8 cellular contexts compared by ENCODE assay signal in the genomic region with DNA sequence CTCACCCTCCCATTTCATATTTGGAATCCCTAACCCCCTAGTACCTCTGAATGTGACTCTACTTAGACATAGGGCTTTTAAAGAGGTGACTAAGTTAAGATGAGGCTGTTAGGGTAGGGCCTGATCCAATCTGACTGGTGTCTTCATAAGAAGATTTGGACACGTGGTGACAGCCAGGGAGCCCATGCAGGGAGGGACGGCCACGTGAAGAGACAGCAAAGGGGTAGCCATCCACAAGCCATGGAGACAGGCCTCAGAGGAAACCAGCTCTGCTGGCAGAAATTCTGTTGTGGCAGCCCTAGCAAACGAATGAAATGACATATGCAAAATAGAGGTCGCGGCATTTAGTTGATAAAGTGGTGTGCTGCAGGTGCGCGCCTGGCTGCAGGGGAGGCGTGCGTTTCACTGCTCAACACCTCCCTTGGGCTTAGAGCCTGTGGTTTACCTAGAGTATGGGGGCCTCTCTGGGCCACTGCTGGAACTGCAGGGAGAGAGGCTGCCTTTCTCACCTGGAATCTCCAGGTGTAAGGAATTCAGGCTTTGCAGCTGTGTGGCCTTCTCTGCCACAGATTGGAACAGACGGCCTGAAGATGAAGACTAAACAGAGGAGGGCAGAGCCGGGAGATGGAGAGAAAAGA.
DNase-seq lines count a peak whose midpoint lies in the region; ATAC-seq lines count a peak whose summit lies in the region.

No MANE protein-coding gene starts in this region.

- ATAC-seq in HG02973 (IDR thresholded peaks at IDR 0.05; ENCODE audit: unreplicated experiment) = peak; percentile 56

- H3K9me3 Mint-ChIP-seq in T-helper 2 cell treated with Interferon-gamma antibody and Interleukin-4, amounts not matched to agents 5 μg/mL and 100 μg/mL, for 36 hours = peaks cover 10% of the 10 kb centered on the region

- H3K27ac Mint-ChIP-seq in T-helper 2 cell treated with Interferon-gamma antibody and Interleukin-4, amounts not matched to agents 5 μg/mL and 100 μg/mL, for 36 hours = no peak overlapping the region

- peaks cover 1% of the 10 kb centered on the region for H3K4me1 Mint-ChIP-seq in T-helper 2 cell treated with Interferon-gamma antibody and Interleukin-4, amounts not matched to agents 5 μg/mL and 100 μg/mL, for 36 hours (ENCODE audit: low read depth)

- DNase-seq in T-helper 2 cell = peak in 4 of 5 experiments; percentile 27 to 65 (median 40)
- DNase-seq in T-helper 2 cell treated with Interferon-gamma antibody and Interleukin-4, amounts not matched to agents 5 μg/mL and 100 μg/mL, for 36 hours (ENCODE audit: low spot score) = no peak
- DNase-seq in NCI-H69 (lab: John Stamatoyannopoulos, UW) = peak; percentile 86
- DNase-seq in activated effector memory CD4-positive, alpha-beta T cell treated with Interleukin-2 at 50 U/mL for 16 hours = peak; percentile 47
- peak; percentile 82 for DNase-seq in iPS-NIHi11 (ENCODE audit: low spot score)
- peak; percentile 10 for DNase-seq in stimulated activated naive CD4-positive, alpha-beta T cell treated with Interleukin-2 at 50 U/mL for 16 hours (lab: John Stamatoyannopoulos, UW)
- DNase-seq in AML-193 (lab: John Stamatoyannopoulos, UW) = no peak

- peaks cover 30% of the 10 kb centered on the region for H3K27me3 Mint-ChIP-seq in T-helper 2 cell treated with Interferon-gamma antibody and Interleukin-4, amounts not matched to agents 5 μg/mL and 100 μg/mL, for 36 hours (ENCODE audit: low read depth)

- no peak overlapping the region for H3K4me3 Mint-ChIP-seq in T-helper 2 cell treated with Interferon-gamma antibody and Interleukin-4, amounts not matched to agents 5 μg/mL and 100 μg/mL, for 36 hours

- no peaks in the 10 kb centered on the region for H3K36me3 Mint-ChIP-seq in T-helper 2 cell treated with Interferon-gamma antibody and Interleukin-4, amounts not matched to agents 5 μg/mL and 100 μg/mL, for 36 hours (ENCODE audit: low read depth)

Comparison
In these comparisons a context has a peak if more than half of its experiments do, and no peak if none do; other contexts are left out.
1. DNase-seq: peak in T-helper 2 cell (4 of 5), NCI-H69 (single experiment), activated effector memory CD4-positive, alpha-beta T cell treated with Interleukin-2 at 50 U/mL for 16 hours (single experiment), iPS-NIHi11 (single experiment) and stimulated activated naive CD4-positive, alpha-beta T cell treated with Interleukin-2 at 50 U/mL for 16 hours (single experiment); none in T-helper 2 cell treated with Interferon-gamma antibody and Interleukin-4, amounts not matched to agents 5 μg/mL and 100 μg/mL, for 36 hours (single experiment) and AML-193 (0 of 2).